Comparison of ENCODE assay signal across 18 cellular contexts in genomic region chr13:87792878-87793277, GRCh38.
"Had no signal": no experiment of that assay in that cellular context is flagged by ENCODE, and none has a peak within 500 bp of the region (broad histone marks: within the 10 kb centered on the region; RNA-seq: fewer than 3 reads in every experiment).

No MANE protein-coding gene starts in this region.

- H3K27ac ChIP-seq: coronary artery, left ventricle myocardium inferior, ovary, psoas muscle, right atrium auricular region, upper lobe of left lung had no signal

- H3K9me3 ChIP-seq: ovary, psoas muscle, right atrium auricular region, upper lobe of left lung had no signal

- H3K36me3 ChIP-seq: left ventricle myocardium inferior, ovary, right atrium auricular region, upper lobe of left lung had no signal

- H3K4me3 Mint-ChIP-seq: activated B cell treated with CpG ODN at 0.5 μM for 24 hours; activated CD4-positive, alpha-beta T cell treated with anti-CD3 and anti-CD28 coated beads for 36 hours; activated naive CD8-positive, alpha-beta T cell treated with anti-CD3 and anti-CD28 coated beads for 36 hours; mesothelial cell of epicardium; naive thymus-derived CD8-positive, alpha-beta T cell; T-cell; T-helper 2 cell treated with Interferon-gamma antibody and Interleukin-4, amounts not matched to agents 5 μg/mL and 100 μg/mL, for 36 hours had no signal

- H3K27me3 Mint-ChIP-seq: activated B cell treated with CpG ODN at 0.5 μM for 24 hours; activated CD4-positive, alpha-beta T cell treated with anti-CD3 and anti-CD28 coated beads for 36 hours; activated naive CD8-positive, alpha-beta T cell treated with anti-CD3 and anti-CD28 coated beads for 36 hours; naive thymus-derived CD8-positive, alpha-beta T cell; T-cell had no signal

- H3K27me3 ChIP-seq: ovary, right atrium auricular region, upper lobe of left lung had no signal

- H3K36me3 Mint-ChIP-seq: activated naive CD8-positive, alpha-beta T cell treated with anti-CD3 and anti-CD28 coated beads for 36 hours; mesothelial cell of epicardium; naive thymus-derived CD8-positive, alpha-beta T cell; T-cell had no signal

- H3K4me1 Mint-ChIP-seq: activated B cell treated with CpG ODN at 0.5 μM for 24 hours; activated CD4-positive, alpha-beta T cell treated with anti-CD3 and anti-CD28 coated beads for 36 hours; activated naive CD8-positive, alpha-beta T cell treated with anti-CD3 and anti-CD28 coated beads for 36 hours; mesothelial cell of epicardium; naive thymus-derived CD8-positive, alpha-beta T cell; T-cell had no signal

- H3K27ac Mint-ChIP-seq: activated B cell treated with CpG ODN at 0.5 μM for 24 hours; activated CD4-positive, alpha-beta T cell treated with anti-CD3 and anti-CD28 coated beads for 36 hours; activated naive CD8-positive, alpha-beta T cell treated with anti-CD3 and anti-CD28 coated beads for 36 hours; mesothelial cell of epicardium; naive thymus-derived CD8-positive, alpha-beta T cell; T-cell; T-helper 2 cell treated with Interferon-gamma antibody and Interleukin-4, amounts not matched to agents 5 μg/mL and 100 μg/mL, for 36 hours had no signal

- H3K4me1 ChIP-seq: left ventricle myocardium inferior, psoas muscle, right atrium auricular region, upper lobe of left lung had no signal

- H3K4me3 ChIP-seq: coronary artery, left ventricle myocardium inferior, ovary, psoas muscle, right atrium auricular region, upper lobe of left lung had no signal

- ATAC-seq: activated CD4-positive, alpha-beta T cell treated with anti-CD3 and anti-CD28 coated beads for 36 hours; naive thymus-derived CD8-positive, alpha-beta T cell; psoas muscle; T-cell had no signal

- DNase-seq: activated B cell treated with CpG ODN at 0.5 μM for 24 hours; activated CD4-positive, alpha-beta T cell treated with anti-CD3 and anti-CD28 coated beads for 36 hours; activated CD4-positive, alpha-beta T cell treated with anti-CD3 and anti-CD28 coated beads, Interleukin-2, amount 50 U/mL, for 4 hours; activated naive CD4-positive, alpha-beta T cell treated with Interleukin-2 at 50 U/mL for 16 hours; activated naive CD8-positive, alpha-beta T cell treated with anti-CD3 and anti-CD28 coated beads for 36 hours; activated T-cell treated with anti-CD3 and anti-CD28 coated beads, Interleukin-2, amount 50 U/mL, for 48 hours; left ventricle myocardium inferior; naive thymus-derived CD8-positive, alpha-beta T cell; ovary; psoas muscle; stimulated activated CD4-positive, alpha-beta T cell treated with anti-CD3 and anti-CD28 coated beads, Interleukin-4, amount 100 ng/mL, for 24 hours; stimulated activated naive CD4-positive, alpha-beta T cell treated with Interleukin-2 at 50 U/mL for 16 hours; T-cell had no signal
